Comparison of ENCODE assay signal across 8 cellular contexts in the genomic region with DNA sequence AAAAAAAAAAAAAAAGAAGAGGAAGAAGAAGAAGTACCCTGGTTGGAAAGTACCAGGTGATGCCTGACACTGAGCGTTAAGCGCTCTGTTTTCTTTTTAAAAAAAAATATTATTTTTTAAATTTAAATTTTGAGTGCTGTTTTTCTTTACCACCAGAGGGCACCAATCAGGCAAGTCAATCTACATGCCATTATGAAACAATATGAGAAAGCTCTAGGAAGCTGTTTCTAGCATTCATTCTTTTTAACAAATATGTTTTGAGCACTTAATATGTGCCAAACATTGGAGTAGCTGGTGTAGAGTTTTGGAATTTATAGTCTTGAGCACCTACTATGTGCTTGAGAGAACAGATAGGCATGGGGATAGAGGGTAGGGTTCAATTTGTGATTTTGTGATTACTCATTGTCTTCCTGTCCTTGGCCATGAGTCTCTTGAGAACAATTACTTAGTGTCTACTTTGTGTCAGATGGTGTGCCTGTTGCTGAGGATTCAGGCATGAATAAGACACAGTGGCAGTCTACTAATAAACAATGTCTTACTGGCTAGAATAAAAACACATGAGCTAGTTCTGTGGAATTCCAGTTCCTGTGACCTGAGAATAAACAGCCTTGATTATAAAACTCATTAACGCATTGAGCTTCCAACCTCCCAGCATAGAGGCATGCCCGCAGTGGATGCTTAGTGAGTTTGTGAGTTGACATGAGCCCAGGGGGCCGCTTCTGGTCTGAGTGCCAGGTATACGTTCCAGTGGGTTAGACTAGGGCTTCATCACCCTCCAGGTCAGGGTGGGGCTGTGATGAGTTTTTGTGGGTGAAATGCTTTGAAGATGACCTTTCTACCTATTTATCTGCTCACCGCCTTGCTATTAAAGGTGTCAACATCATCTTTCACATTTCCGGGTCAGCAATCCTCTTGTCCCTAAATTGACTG. TPM values are rescaled to one million over a fixed set of nuclear protein-coding genes. Genes with fewer than 3 reads are reported as not detected.
DNase-seq lines count a peak whose midpoint lies in the region; ATAC-seq and TF ChIP-seq lines count a peak whose summit lies in the region.

No MANE protein-coding gene starts in this region.

- no peaks in the 10 kb centered on the region for H3K27me3 ChIP-seq in AG04450 (ENCODE audit: control insufficient read depth, insufficient read depth, low read length)

- ATAC-seq in HG02798 (IDR thresholded peaks at IDR 0.05; ENCODE audit: poor library complexity, unreplicated experiment) = no peak

- CTCF ChIA-PET in AG04450 (lab: Charles Lee) = interaction anchor here (0.6 to 4.1 kb wide), 55 partner anchors 8 to 493 kb away, joined by 3 to 31 read pairs (median 4); partner anchors contain the start of gene UBAP2

- TF ChIP-seq CTCF in AG04450 (IDR thresholded peaks at IDR 0.05; ENCODE audit: low read depth, low read length) = peak; percentile 67

- H3K9me3 ChIP-seq in AG04450 (ENCODE audit: control insufficient read depth, insufficient read depth, low read length) = no peaks in the 10 kb centered on the region

- no peak overlapping the region for H3K4me3 ChIP-seq in AG04450 (ENCODE audit: low read depth, low read length)

- POLR2A ChIA-PET in AG04450 (lab: Yijun Ruan, JAX) = interaction anchor here (0.6 to 1.0 kb wide), 7 partner anchors 15 to 207 kb away, joined by 3 to 7 read pairs (median 3); no protein-coding TSS in a partner anchor

- H3K27ac ChIP-seq in AG04450 (ENCODE audit: low read depth, low read length) = peak overlapping the region; percentile 57

- DNase-seq in AG04450 (ENCODE audit: low read depth, low spot score) (no peak), GM04504 (ENCODE audit: low read depth) (peak; percentile 72), NCI-H2196 treated with DMSO at 0.1 percent for 48 hours (lab: John Stamatoyannopoulos, UW; ENCODE audit: unreplicated experiment) (peak; percentile 19), amniotic stem cell (lab: John Stamatoyannopoulos, UW) (peak; percentile 26), iPS-NIHi11 (ENCODE audit: low spot score) (peak; percentile 24), smooth muscle cell of the brain vasculature (ENCODE audit: low read depth, low spot score) (peak; percentile 12)
- no peak for DNase-seq in effector CD8-positive, alpha-beta T cell (lab: John Stamatoyannopoulos, UW)

RNA-seq across cellular contexts. Expression of gene UBE2R2, which starts 3.0 kb away (rescaled TPM):
- polyA plus RNA-seq in AG04450 (2011; rRNA removed) = 38.8 and 42.2 TPM in 2 replicates
- 35.6 and 46.1 TPM in 2 replicates for polyA minus RNA-seq in AG04450 (2011; rRNA and poly(A)+ RNA removed)

RNA-seq across cellular contexts. Expression of gene PRSS3, which starts 18.6 kb away (rescaled TPM):
- polyA plus RNA-seq in AG04450 (2011; rRNA removed) = 0.64 and 0.81 TPM in 2 replicates
- 1.3 and 1.5 TPM in 2 replicates for polyA minus RNA-seq in AG04450 (2011; rRNA and poly(A)+ RNA removed)

Comparison
In these comparisons a context has a peak if more than half of its experiments do, and no peak if none do; other contexts are left out.
1. DNase-seq: peak in GM04504 (single experiment), NCI-H2196 treated with DMSO at 0.1 percent for 48 hours (single experiment), amniotic stem cell (single experiment), iPS-NIHi11 (single experiment) and smooth muscle cell of the brain vasculature (single experiment); none in AG04450 (single experiment) and effector CD8-positive, alpha-beta T cell (single experiment).